ENCODE assay signal across 23 cellular contexts in the genomic region with DNA sequence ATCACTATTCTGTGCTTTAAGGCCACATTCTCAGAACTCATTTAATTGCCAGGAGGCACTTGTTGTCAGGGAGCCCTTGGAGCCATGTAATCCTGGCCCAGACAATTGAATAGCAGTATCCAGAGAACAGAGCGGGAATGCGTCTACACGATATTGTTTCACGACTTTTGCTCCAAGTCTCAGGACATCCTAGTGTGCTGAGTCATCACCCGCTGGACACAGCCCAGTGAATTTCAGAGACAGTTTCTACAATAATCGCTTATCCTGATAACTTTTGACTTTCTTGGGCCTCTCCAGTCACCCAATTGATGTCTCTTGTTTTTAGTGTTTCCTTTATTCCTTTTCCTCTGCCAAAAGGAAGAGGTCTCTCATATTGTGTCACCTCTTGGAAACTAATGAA.
"Had no signal": no experiment of that assay in that cellular context is flagged by ENCODE, and none has a peak within 500 bp of the region (broad histone marks: within the 10 kb centered on the region; RNA-seq: fewer than 3 reads in every experiment).

No MANE protein-coding gene starts in this region.

- H3K4me3 ChIP-seq: esophagus muscularis mucosa, sigmoid colon had no signal

- H3K4me1 ChIP-seq: esophagus muscularis mucosa, sigmoid colon had no signal

- H3K27me3 Mint-ChIP-seq: activated CD4-positive, alpha-beta T cell treated with anti-CD3 and anti-CD28 coated beads, Interleukin-2, amount 10 ng/mL, durations not matched to agents 24 days and 14 days; activated CD8-positive, alpha-beta memory T cell treated with anti-CD3 and anti-CD28 coated beads, Interleukin-2, amount 10 ng/mL, durations not matched to agents 7 days and 5 days; activated CD8-positive, alpha-beta T cell treated with anti-CD3 and anti-CD28 coated beads for 36 hours had no signal

- H3K36me3 ChIP-seq: esophagus muscularis mucosa, sigmoid colon had no signal

- H3K9me3 ChIP-seq: esophagus muscularis mucosa, sigmoid colon had no signal

- H3K27ac ChIP-seq: esophagus muscularis mucosa, sigmoid colon, VCaP had no signal

- H3K4me3 Mint-ChIP-seq: activated CD4-positive, alpha-beta T cell treated with anti-CD3 and anti-CD28 coated beads, Interleukin-2, amount 10 ng/mL, durations not matched to agents 24 days and 14 days; activated CD8-positive, alpha-beta memory T cell treated with anti-CD3 and anti-CD28 coated beads, Interleukin-2, amount 10 ng/mL, durations not matched to agents 7 days and 5 days; activated CD8-positive, alpha-beta T cell treated with anti-CD3 and anti-CD28 coated beads for 36 hours; activated naive CD4-positive, alpha-beta T cell treated with anti-CD3 and anti-CD28 coated beads, Interleukin-2, amount 50 U/mL, for 24 hours; brain; nephron progenitor cell; stimulated activated naive B cell treated with anti-CD40 and anti-IgM and Interleukin-4, amounts not matched to agents 10 μg/mL and 1 μg/mL and 100 μg/mL, for 72 hours; T-cell; T-helper 2 cell treated with Interferon-gamma antibody and Interleukin-4, amounts not matched to agents 5 μg/mL and 100 μg/mL, for 36 hours had no signal

- ATAC-seq: activated CD4-positive, CD25-positive, alpha-beta regulatory T cell treated with anti-CD3 and anti-CD28 coated beads, Interleukin-2, amount 50 U/mL, for 24 hours; activated CD8-positive, alpha-beta memory T cell treated with anti-CD3 and anti-CD28 coated beads, Interleukin-2, amount 10 ng/mL, durations not matched to agents 7 days and 5 days; activated CD8-positive, alpha-beta T cell treated with anti-CD3 and anti-CD28 coated beads for 36 hours; left cardiac atrium; stimulated activated naive B cell treated with anti-CD40 and anti-IgM and Interleukin-4, amounts not matched to agents 10 μg/mL and 1 μg/mL and 100 μg/mL, for 72 hours; T-cell had no signal

- H3K4me1 Mint-ChIP-seq: activated CD4-positive, alpha-beta T cell treated with anti-CD3 and anti-CD28 coated beads, Interleukin-2, amount 10 ng/mL, durations not matched to agents 24 days and 14 days; activated CD8-positive, alpha-beta memory T cell treated with anti-CD3 and anti-CD28 coated beads, Interleukin-2, amount 10 ng/mL, durations not matched to agents 7 days and 5 days; activated naive CD4-positive, alpha-beta T cell treated with anti-CD3 and anti-CD28 coated beads, Interleukin-2, amount 50 U/mL, for 24 hours; stimulated activated naive B cell treated with anti-CD40 and anti-IgM and Interleukin-4, amounts not matched to agents 10 μg/mL and 1 μg/mL and 100 μg/mL, for 72 hours; T-cell had no signal

- H3K27me3 ChIP-seq: sigmoid colon had no signal

- H3K9me3 Mint-ChIP-seq: activated CD4-positive, alpha-beta T cell treated with anti-CD3 and anti-CD28 coated beads, Interleukin-2, amount 10 ng/mL, durations not matched to agents 24 days and 14 days; activated CD8-positive, alpha-beta T cell treated with anti-CD3 and anti-CD28 coated beads for 36 hours; activated naive CD4-positive, alpha-beta T cell treated with anti-CD3 and anti-CD28 coated beads, Interleukin-2, amount 50 U/mL, for 24 hours; nephron progenitor cell; T-cell; T-helper 2 cell treated with Interferon-gamma antibody and Interleukin-4, amounts not matched to agents 5 μg/mL and 100 μg/mL, for 36 hours had no signal

- DNase-seq: activated CD4-positive, alpha-beta T cell treated with anti-CD3 and anti-CD28 coated beads, Interleukin-2, amount 10 ng/mL, durations not matched to agents 24 days and 14 days; activated CD8-positive, alpha-beta memory T cell treated with anti-CD3 and anti-CD28 coated beads, Interleukin-2, amount 10 ng/mL, durations not matched to agents 7 days and 5 days; activated CD8-positive, alpha-beta T cell treated with anti-CD3 and anti-CD28 coated beads for 36 hours; activated effector memory CD4-positive, alpha-beta T cell treated with anti-CD3 and anti-CD28 coated beads, Interleukin-2, amount 50 U/mL, for 16 hours; activated T-cell treated with anti-CD3 and anti-CD28 coated beads for 4 hours; dermis blood vessel endothelial cell; effector memory CD4-positive, alpha-beta T cell; left cardiac atrium; mesenchymal stem cell; nephron progenitor cell; occipital lobe; posterior cingulate gyrus; sigmoid colon; stimulated activated CD4-positive, alpha-beta T cell treated with anti-CD3 and anti-CD28 coated beads, Interleukin-2, amount 100 ng/mL, for 48 hours; stimulated activated CD8-positive, alpha-beta memory T cell treated with anti-CD3 and anti-CD28 coated beads, Interleukin-4, amount 100 ng/mL, for 48 hours; stimulated activated naive B cell treated with anti-CD40 and anti-IgM and Interleukin-4, amounts not matched to agents 10 μg/mL and 1 μg/mL and 100 μg/mL, for 72 hours; T-cell had no signal

- H3K27ac Mint-ChIP-seq: activated CD4-positive, alpha-beta T cell treated with anti-CD3 and anti-CD28 coated beads, Interleukin-2, amount 10 ng/mL, durations not matched to agents 24 days and 14 days; activated CD8-positive, alpha-beta memory T cell treated with anti-CD3 and anti-CD28 coated beads, Interleukin-2, amount 10 ng/mL, durations not matched to agents 7 days and 5 days; activated CD8-positive, alpha-beta T cell treated with anti-CD3 and anti-CD28 coated beads for 36 hours; activated naive CD4-positive, alpha-beta T cell treated with anti-CD3 and anti-CD28 coated beads, Interleukin-2, amount 50 U/mL, for 24 hours; nephron progenitor cell; stimulated activated naive B cell treated with anti-CD40 and anti-IgM and Interleukin-4, amounts not matched to agents 10 μg/mL and 1 μg/mL and 100 μg/mL, for 72 hours; T-cell; T-helper 2 cell treated with Interferon-gamma antibody and Interleukin-4, amounts not matched to agents 5 μg/mL and 100 μg/mL, for 36 hours had no signal

- H3K36me3 Mint-ChIP-seq: activated CD8-positive, alpha-beta memory T cell treated with anti-CD3 and anti-CD28 coated beads, Interleukin-2, amount 10 ng/mL, durations not matched to agents 7 days and 5 days; activated naive CD4-positive, alpha-beta T cell treated with anti-CD3 and anti-CD28 coated beads, Interleukin-2, amount 50 U/mL, for 24 hours; brain; stimulated activated naive B cell treated with anti-CD40 and anti-IgM and Interleukin-4, amounts not matched to agents 10 μg/mL and 1 μg/mL and 100 μg/mL, for 72 hours; T-cell had no signal
